8 cellular contexts compared by ENCODE assay signal in the genomic region with DNA sequence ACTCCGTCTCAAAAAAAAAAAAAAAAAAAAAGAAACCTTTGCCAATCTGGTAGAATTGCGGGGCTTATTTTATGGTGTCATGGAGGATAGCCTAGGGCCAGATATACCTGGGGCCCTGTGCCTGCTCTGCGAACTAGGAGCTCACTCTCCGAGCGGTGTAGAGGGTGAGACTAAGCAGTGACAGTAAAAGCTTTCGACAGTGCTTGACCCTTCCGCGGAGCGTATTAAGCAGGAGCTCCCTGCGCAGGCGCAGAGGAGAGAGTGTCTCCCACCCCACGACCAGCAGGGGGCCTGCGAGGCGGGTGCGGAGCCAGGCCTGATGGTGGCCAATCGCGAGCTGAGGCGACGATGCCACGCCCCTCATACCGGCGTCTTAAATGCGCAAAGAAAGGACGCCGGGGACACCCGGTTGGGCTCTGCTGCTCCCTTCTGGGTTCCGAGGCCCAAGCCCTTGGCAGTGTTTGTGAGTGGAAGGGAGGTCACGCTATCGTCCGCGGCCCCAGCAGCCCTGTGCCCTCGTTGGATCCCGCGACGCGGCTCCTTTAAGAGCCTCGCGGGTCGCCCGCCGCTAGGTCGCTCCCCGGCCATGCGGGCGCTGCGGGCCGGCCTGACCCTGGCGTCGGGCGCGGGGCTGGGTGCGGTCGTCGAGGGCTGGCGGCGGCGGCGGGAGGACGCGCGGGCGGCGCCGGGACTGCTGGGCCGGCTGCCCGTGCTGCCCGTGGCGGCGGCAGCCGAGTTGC. TPM values are rescaled to one million over a fixed set of nuclear protein-coding genes. Genes with fewer than 3 reads are reported as not detected.
DNase-seq lines count a peak whose midpoint lies in the region; ATAC-seq and TF ChIP-seq lines count a peak whose summit lies in the region.

A gene (plus strand): TSS at position 402 of the 740 bp plus-strand sequence. CDS start 185 bp downstream, at position 587.

- peaks cover 5% of the 10 kb centered on the region; the same call in 1 of the 2 replicates for H4K20me1 ChIP-seq in PC-9 (ENCODE audit: insufficient read depth)

- no TSS peak for BruUV-seq in PC-9 (replicated peaks; lab: Mats Ljungman, UMichigan)

- TF ChIP-seq CTCF in PC-9 (conservative IDR thresholded peaks at IDR 0.05) (peak; percentile 90), epithelial cell of proximal tubule (conservative IDR thresholded peaks at IDR 0.05; ENCODE audit: low read depth, low read length) (peak; percentile 91)

- no peaks in the 10 kb centered on the region for H3K79me2 ChIP-seq in PC-9 (ENCODE audit: low read depth)

- POLR2A ChIA-PET in PC-9 (lab: Charles Lee; ENCODE audit: unreplicated experiment): interaction anchor here (0.5 to 1.1 kb wide), 11 partner anchors 13 to 516 kb away, joined by 3 to 11 read pairs (median 4); no protein-coding TSS in a partner anchor

- peak; percentile 83 for ATAC-seq in GM21576 (IDR thresholded peaks at IDR 0.05; ENCODE audit: unreplicated experiment)

- no peaks in the 10 kb centered on the region for H3K9me3 ChIP-seq in PC-9 (ENCODE audit: insufficient read depth, low read depth)

- H3K4me1 ChIP-seq in PC-9 (replicated peaks; ENCODE audit: insufficient read depth): peaks cover 7% of the 10 kb centered on the region; the same call in 1 of the 2 replicates

- H3K36me3 ChIP-seq in PC-9 (ENCODE audit: low read depth): no peaks in the 10 kb centered on the region

- DNase-seq in DMS53 treated with DMSO at 0.1 percent for 48 hours (lab: John Stamatoyannopoulos, UW; ENCODE audit: unreplicated experiment) (peak; percentile 97), KBM-7 (peak; percentile 98), PC-9 (peak; percentile 90 to 100), epithelial cell of proximal tubule (ENCODE audit: low read depth) (peak; percentile 56), mucosa of gallbladder (ENCODE audit: low spot score) (peak; percentile 97)
- peak; percentile 99 for DNase-seq in activated T-cell treated with anti-CD3 and anti-CD28 coated beads, Interleukin-2, amount 50 U/mL, for 1 hour
- peak; percentile 94 to 95 for DNase-seq in stimulated activated CD8-positive, alpha-beta memory T cell treated with anti-CD3 and anti-CD28 coated beads, Interleukin-4, amount 100 ng/mL, for 4 hours (ENCODE audit: low read depth in 2 of 2, low spot score in 1 of 2)

- H3K27ac ChIP-seq in PC-9: no peak within 1 kb of the TSS

- H3K4me3 ChIP-seq in PC-9: peak within 1 kb of the TSS; percentile 58
- H3K4me3 ChIP-seq in epithelial cell of proximal tubule (ENCODE audit: low read depth, low read length): peak within 1 kb of the TSS; percentile 72

- intact Hi-C loops in PC-9 (cut with micrococcal nuclease; ENCODE audit: unreplicated experiment): loop anchor here (1.0 to 10.0 kb wide), 2 partner anchors 93 to 183 kb away; a partner anchor contains a TSS

- CTCF ChIA-PET in PC-9 (lab: Charles Lee): interaction anchor here (0.5 to 1.7 kb wide), 17 partner anchors 12 to 944 kb away, joined by 3 to 14 read pairs (median 6); a partner anchor contains a TSS

- no peaks in the 10 kb centered on the region for H3K27me3 ChIP-seq in PC-9 (ENCODE audit: insufficient read depth, low read depth)

- H3K4me2 ChIP-seq in PC-9: peak within 1 kb of the TSS; percentile 98

- peaks cover 4% of the 10 kb centered on the region; the same call in 1 of the 2 replicates for H3F3A ChIP-seq in PC-9 (ENCODE audit: insufficient read depth, low read depth)

- no peaks in the 10 kb centered on the region for H3K9me2 ChIP-seq in PC-9 (ENCODE audit: insufficient read depth)

- H2AFZ ChIP-seq in PC-9: peak within 1 kb of the TSS; percentile 78

- in situ Hi-C loops in KBM-7 (cut with MboI; ENCODE audit: low pct_unique_long_range_greater_than_20kb, low sequenced_read_pairs): no loop called here

RNA-seq across cellular contexts. Expression of the gene that starts here (rescaled TPM):
- total RNA-seq in PC-9 (2021) (28.6 and 47.9 TPM in 2 replicates), epithelial cell of proximal tubule (57.6 and 61.8 TPM in 2 replicates), mucosa of gallbladder (29.8 TPM)
